ENCODE assay signal across 9 cellular contexts in the genomic region with DNA sequence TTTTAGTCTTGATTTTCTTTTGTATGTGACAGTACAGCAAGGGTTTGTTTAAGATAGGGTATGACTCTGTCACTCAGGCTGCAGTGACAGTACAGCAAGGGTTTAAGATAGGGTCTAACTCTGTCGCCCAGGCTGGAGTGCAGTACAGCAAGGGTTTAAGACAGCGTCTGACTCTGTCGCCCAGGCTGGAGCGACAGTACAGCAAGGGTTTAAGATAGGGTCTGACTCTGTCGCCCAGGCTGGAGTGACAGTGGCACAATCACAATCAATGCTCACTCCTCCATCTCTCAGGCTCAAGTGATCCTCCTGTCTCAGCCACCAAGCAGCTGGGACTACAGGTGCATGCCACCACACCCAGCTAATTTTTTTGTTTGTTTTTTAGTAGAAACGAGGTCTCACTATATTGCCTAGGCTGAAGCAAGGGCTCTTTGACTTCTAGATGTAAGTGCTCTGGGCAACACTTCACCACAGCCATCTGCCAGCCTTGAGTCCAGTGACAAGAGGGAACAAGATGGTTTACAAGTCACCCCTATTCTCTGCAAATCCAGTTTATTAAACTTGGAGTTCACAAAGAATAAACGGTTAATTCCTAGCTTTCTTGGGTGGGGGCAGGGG. TPM values are rescaled to one million over a fixed set of nuclear protein-coding genes. Genes with fewer than 3 reads are reported as not detected.
DNase-seq lines count a peak whose midpoint lies in the region; ATAC-seq and TF ChIP-seq lines count a peak whose summit lies in the region.
"Had no signal": no experiment of that assay in that cellular context is flagged by ENCODE, and none has a peak within 500 bp of the region (broad histone marks: within the 10 kb centered on the region; RNA-seq: fewer than 3 reads in every experiment).

No MANE protein-coding gene starts in this region.

- H3K27ac ChIP-seq in heart left ventricle, result peak overlapping the region in 6 of 12 donors; percentile 19 to 57 (median 38)
- H3K27ac ChIP-seq in adrenal gland, result peak overlapping the region in 4 of 5 donors; percentile 13 to 92 (median 70)
- peak overlapping the region; percentile 75 for H3K27ac ChIP-seq in mesenchymal stem cell (ENCODE audit: low read length, poor library complexity, severe bottlenecking)
- H3K27ac ChIP-seq in mesendoderm (ENCODE audit: low read depth, low read length), result no peak overlapping the region
- no peak overlapping the region for H3K27ac ChIP-seq in substantia nigra (ENCODE audit: low read depth, low read length, poor library complexity, severe bottlenecking)

- H3K4me1 ChIP-seq in heart left ventricle (peaks cover 0 to 32% (median 13%) of the 10 kb centered on the region in 12 donors), adrenal gland (replicated peaks in 1 of 2) (peaks cover 15 to 16% of the 10 kb centered on the region in 2 donors), mesenchymal stem cell (ENCODE audit: control insufficient read depth, insufficient read depth, low read depth, low read length) (peaks cover 31% of the 10 kb centered on the region), mesendoderm (ENCODE audit: control insufficient read depth, low read depth, low read length) (peaks cover 2% of the 10 kb centered on the region)

- DNase-seq in heart left ventricle (no peak), Right ventricle myocardium superior (no peak), adrenal gland (peak in 2 of 7 donors; percentile 18 to 46), mesenchymal stem cell (no peak), mesendoderm (no peak), substantia nigra (lab: John Stamatoyannopoulos, UW) (no peak), NCI-H2227 (lab: John Stamatoyannopoulos, UW; ENCODE audit: unreplicated experiment) (no peak)

- H3K18ac ChIP-seq in mesenchymal stem cell (ENCODE audit: low read depth in 1 of 2, low read length in 2 of 2) (peak overlapping the region; percentile 15 to 68), mesendoderm (ENCODE audit: low read length) (no peak overlapping the region)

- H3K9me3 ChIP-seq in heart left ventricle (no peaks in the 10 kb centered on the region), adrenal gland (replicated peaks in 1 of 3) (no peaks in the 10 kb centered on the region), mesenchymal stem cell (ENCODE audit: control insufficient read depth, low read length) (no peaks in the 10 kb centered on the region)

- peaks cover 0 to 18% (median 12%) of the 10 kb centered on the region in 9 donors for H3K36me3 ChIP-seq in heart left ventricle
- peaks cover 0 to 15% of the 10 kb centered on the region in 2 donors for H3K36me3 ChIP-seq in adrenal gland (replicated peaks in 1 of 2)
- H3K36me3 ChIP-seq in mesenchymal stem cell (ENCODE audit: control insufficient read depth in 1 of 2, insufficient read depth in 2 of 2, low read depth in 1 of 2, low read length in 2 of 2), result peaks cover 16 to 24% of the 10 kb centered on the region in 2 experiments
- peaks cover 1% of the 10 kb centered on the region for H3K36me3 ChIP-seq in mesendoderm (ENCODE audit: control insufficient read depth, insufficient read depth, low read length)

- H2BK15ac ChIP-seq in mesenchymal stem cell (ENCODE audit: low read depth, poor library complexity, severe bottlenecking) (no peak overlapping the region), mesendoderm (replicated peaks; ENCODE audit: low read depth) (no peak overlapping the region)

- peaks cover 24% of the 10 kb centered on the region for H3K79me1 ChIP-seq in mesenchymal stem cell (replicated peaks; ENCODE audit: low read length, poor library complexity, severe bottlenecking)
- H3K79me1 ChIP-seq in mesendoderm (ENCODE audit: low read length), result no peaks in the 10 kb centered on the region

- H2BK5ac ChIP-seq in mesenchymal stem cell (ENCODE audit: low read depth, low read length, poor library complexity, severe bottlenecking) (no peak overlapping the region), mesendoderm (ENCODE audit: low read length) (no peak overlapping the region)

- H3K23ac ChIP-seq in mesenchymal stem cell (ENCODE audit: low read length in 2 of 2) (no peak overlapping the region), mesendoderm (ENCODE audit: low read length) (no peak overlapping the region)

- peak overlapping the region; percentile 2 for H2AK5ac ChIP-seq in mesenchymal stem cell (ENCODE audit: low read length, severe bottlenecking)
- H2AK5ac ChIP-seq in mesendoderm (ENCODE audit: low read length), result no peak overlapping the region

- peak overlapping the region; percentile 73 for H4K91ac ChIP-seq in mesenchymal stem cell (ENCODE audit: low read length)

- TF ChIP-seq POLR2A in heart left ventricle (IDR thresholded peaks at IDR 0.05), result no peak
- peak in 1 of 2 donors; percentile 48 for TF ChIP-seq POLR2A in adrenal gland (IDR thresholded peaks at IDR 0.05)

- H3K56ac ChIP-seq in mesendoderm (ENCODE audit: low read length), result no peak overlapping the region

- WGBS in heart left ventricle, 4 donors, result 20 to 30% (median 23%) methylated on average over 7 of the region's 7 CpGs
- WGBS in adrenal gland, 4 donors, result 18 to 30% (median 22%) methylated on average over 6 to 7 of the region's 7 CpGs
- 33% methylated on average over 7 of the region's 7 CpGs for WGBS in mesenchymal stem cell
- no CpG with 5 or more reads among the region's 7 CpGs for WGBS in mesendoderm (ENCODE audit: extremely low coverage, insufficient coverage, low lambda C conversion rate)

- intact Hi-C loops in heart left ventricle (cut with DNase I) (loop anchor here in 4 of 10 donors (5.0 to 10.0 kb wide), 4 partner anchors 36 to 211 kb away; no protein-coding TSS in a partner anchor), Right ventricle myocardium superior (cut with DNase I) (no loop called here), adrenal gland (cut with DNase I) (no loop called here)

- peak in 2 of 4 donors; percentile 18 to 27 for ATAC-seq in heart left ventricle
- no peak for ATAC-seq in Right ventricle myocardium superior (ENCODE audit: poor library complexity)
- ATAC-seq in HG03432 (IDR thresholded peaks at IDR 0.05; ENCODE audit: unreplicated experiment), result no peak

- H3K27me3 ChIP-seq in heart left ventricle (peaks cover 4 to 40% (median 23%) of the 10 kb centered on the region in 9 donors), adrenal gland (no peaks in the 10 kb centered on the region), mesenchymal stem cell (ENCODE audit: control insufficient read depth in 1 of 2, insufficient read depth in 1 of 2, low read length in 2 of 2) (peaks cover 0 to 30% of the 10 kb centered on the region in 2 experiments), mesendoderm (ENCODE audit: insufficient read depth, low read length, poor library complexity) (peaks cover 5% of the 10 kb centered on the region)

- no peak for TF ChIP-seq CTCF in heart left ventricle (IDR thresholded peaks at IDR 0.05)
- no peak for TF ChIP-seq CTCF in adrenal gland (IDR thresholded peaks at IDR 0.05)

- peak overlapping the region; percentile 88 for H3K9ac ChIP-seq in mesenchymal stem cell (ENCODE audit: low read length)
- no peak overlapping the region for H3K9ac ChIP-seq in mesendoderm (ENCODE audit: low read length)

- H3K14ac ChIP-seq in mesenchymal stem cell (ENCODE audit: low read length in 2 of 2), result no peak overlapping the region

- H2BK12ac ChIP-seq in mesenchymal stem cell (ENCODE audit: low read length in 2 of 2), result peak overlapping the region in 1 of 2 experiments; percentile 24

- H3K79me2 ChIP-seq in mesendoderm (ENCODE audit: control insufficient read depth, insufficient read depth, low read length), result no peaks in the 10 kb centered on the region

- H2AFZ ChIP-seq in mesenchymal stem cell (ENCODE audit: low read depth, low read length), result no peak overlapping the region

- peak overlapping the region; percentile 35 for H2BK120ac ChIP-seq in mesenchymal stem cell (ENCODE audit: low read depth, low read length)
- H2BK120ac ChIP-seq in mesendoderm (ENCODE audit: low read depth, low read length), result no peak overlapping the region

- no peak overlapping the region for H4K5ac ChIP-seq in mesendoderm (ENCODE audit: low read length)

- H3K4ac ChIP-seq in mesenchymal stem cell (ENCODE audit: low read depth in 1 of 2, low read length in 2 of 2) (no peak overlapping the region), mesendoderm (ENCODE audit: low read depth, low read length) (no peak overlapping the region)

- H4K8ac ChIP-seq in mesenchymal stem cell (ENCODE audit: low read length), result peak overlapping the region; percentile 69
- H4K8ac ChIP-seq in mesendoderm (ENCODE audit: low read depth, low read length), result no peak overlapping the region

- H3K4me2 ChIP-seq in mesenchymal stem cell (ENCODE audit: low read length, poor library complexity, severe bottlenecking) (no peak overlapping the region), mesendoderm (ENCODE audit: low read length) (no peak overlapping the region)

- peak overlapping the region in 10 of 12 donors; percentile 44 to 69 (median 56) for H3K4me3 ChIP-seq in heart left ventricle
- H3K4me3 ChIP-seq in adrenal gland, result peak overlapping the region in 2 of 4 donors; percentile 45 to 81
- H3K4me3 ChIP-seq in mesenchymal stem cell (ENCODE audit: insufficient read depth in 1 of 2, low read depth in 1 of 2, low read length in 2 of 2), result peak overlapping the region in 1 of 2 experiments; percentile 81
- no peak overlapping the region for H3K4me3 ChIP-seq in mesendoderm (ENCODE audit: low read length)

RNA-seq across cellular contexts. Expression of a gene that starts 1.0 kb away (rescaled TPM):
- under 1 TPM in 2 of 9 donors, not detected in 7; 0.30 to 0.67 TPM for total RNA-seq in heart left ventricle
- 10 to 100 TPM in 1 of 2 donors, not detected in 1; 12.4 TPM for polyA plus RNA-seq in heart left ventricle
- not detected for total RNA-seq in Right ventricle myocardium superior
- 1 to 10 TPM in 1 of 8 donors, under 1 TPM in 4, not detected in 3; 0.19 to 1.9 (median 0.54) TPM for total RNA-seq in adrenal gland
- polyA plus RNA-seq in adrenal gland, result under 1 TPM; 0.07 to 0.64 (median 0.17) TPM
- 2.1 TPM for polyA plus RNA-seq in mesenchymal stem cell (2013, experiment 1 of 2)
- polyA plus RNA-seq in mesenchymal stem cell (2013, experiment 2 of 2), result 2.2 TPM
- 2.3 TPM for polyA plus RNA-seq in mesendoderm (2013, experiment 1 of 2)
- 2.2 TPM for polyA plus RNA-seq in mesendoderm (2013, experiment 2 of 2)

RNA-seq across cellular contexts. Expression of a gene that starts 15.7 kb away (rescaled TPM):
- total RNA-seq in heart left ventricle (1 to 10 TPM; 1.6 to 9.3 (median 3.2) TPM), Right ventricle myocardium superior (5.2 TPM), adrenal gland (10 to 100 TPM; 23.6 to 66.9 (median 45.1) TPM)
- polyA plus RNA-seq in heart left ventricle (1 to 10 TPM; 3.4 to 7.2 TPM), adrenal gland (10 to 100 TPM; 10.7 to 22.9 (median 16.6) TPM)
- polyA plus RNA-seq in mesenchymal stem cell (2013, experiment 1 of 2), result 3.7 TPM
- polyA plus RNA-seq in mesenchymal stem cell (2013, experiment 2 of 2), result 3.0 TPM
- polyA plus RNA-seq in mesendoderm (2013, experiment 1 of 2), result 2.7 TPM
- polyA plus RNA-seq in mesendoderm (2013, experiment 2 of 2), result 2.1 TPM
- total RNA-seq: RPMI7951 had no signal

RNA-seq across cellular contexts. Expression of a gene that starts 53.6 kb away (rescaled TPM):
- total RNA-seq in heart left ventricle (100 to 1,000 TPM in 7 of 9 donors, 10 to 100 TPM in 2; 90.1 to 152 (median 132) TPM), Right ventricle myocardium superior (118 TPM), adrenal gland (100 to 1,000 TPM; 124 to 229 (median 183) TPM)
- polyA plus RNA-seq in heart left ventricle (10 to 100 TPM; 37.9 to 94.6 TPM), adrenal gland (100 to 1,000 TPM in 2 of 3 donors, 10 to 100 TPM in 1; 52.5 to 162 (median 114) TPM)
- 128 TPM for polyA plus RNA-seq in mesenchymal stem cell (2013, experiment 1 of 2)
- polyA plus RNA-seq in mesenchymal stem cell (2013, experiment 2 of 2), result 128 TPM
- polyA plus RNA-seq in mesendoderm (2013, experiment 1 of 2), result 68.7 TPM
- 69.9 TPM for polyA plus RNA-seq in mesendoderm (2013, experiment 2 of 2)

Comparison
In these comparisons a context has a peak if more than half of its experiments do, and no peak if none do; other contexts are left out.
1. H3K27ac ChIP-seq: peak in adrenal gland (4 of 5) and mesenchymal stem cell (single experiment); none in mesendoderm (single experiment) and substantia nigra (single experiment).